ENCODE assay signal across 21 cellular contexts in genomic region chr15:78358114-78358513, GRCh38. TPM values are rescaled to one million over a fixed set of nuclear protein-coding genes. Genes with fewer than 3 reads are reported as not detected.
A peak's percentile ranks its signal among the peaks of the same experiment; 100 is the strongest.
DNase-seq lines count a peak whose midpoint lies in the region; ATAC-seq, FAIRE-seq and TF ChIP-seq lines count a peak whose summit lies in the region.
"Had no signal": no experiment of that assay in that cellular context is flagged by ENCODE, and none has a peak within 500 bp of the region (broad histone marks: within the 10 kb centered on the region; RNA-seq: fewer than 3 reads in every experiment).

No MANE protein-coding gene starts in this region.

- H3K79me1 ChIP-seq in H1 (ENCODE audit: low read depth, low read length) (no peaks in the 10 kb centered on the region), mesendoderm (ENCODE audit: low read length) (no peaks in the 10 kb centered on the region)

- no peaks in the 10 kb centered on the region for H3K9me3 ChIP-seq in H1 (ENCODE audit: insufficient read depth in 2 of 2, low read depth in 1 of 2, low read length in 1 of 2)
- H3K9me3 ChIP-seq: BE2C, suprapubic skin had no signal

- no peaks in the 10 kb centered on the region for H3K23me2 ChIP-seq in H1 (ENCODE audit: low read depth, low read length)

- H3K56ac ChIP-seq in H1 (replicated peaks; ENCODE audit: insufficient read length, low read depth, low read length) (no peak overlapping the region), mesendoderm (ENCODE audit: low read length) (no peak overlapping the region)

- H3K14ac ChIP-seq in H1 (ENCODE audit: insufficient read length): no peak overlapping the region

- H2BK5ac ChIP-seq in H1 (ENCODE audit: low read depth, low read length) (no peak overlapping the region), mesendoderm (ENCODE audit: low read length) (no peak overlapping the region)

- FAIRE-seq in H1 (lab: Jason Lieb, UNC): peak; percentile 24
- FAIRE-seq: GM19239 had no signal

- no peak for TF ChIP-seq RAD21 in H1 (IDR thresholded peaks at IDR 0.05 in 1 of 2, conservative IDR thresholded peaks at IDR 0.05 in 1 of 2; ENCODE audit: low read depth in 2 of 2, low read length in 2 of 2)

- peak overlapping the region; percentile 33; the same call in 1 of the 2 replicates for H2BK12ac ChIP-seq in H1 (ENCODE audit: low read depth, low read length)

- no peak overlapping the region for H2AK5ac ChIP-seq in H1 (ENCODE audit: low read depth, low read length)
- no peak overlapping the region for H2AK5ac ChIP-seq in mesendoderm (ENCODE audit: low read length)

- no peak overlapping the region for H3K23ac ChIP-seq in H1 (ENCODE audit: insufficient read length)
- no peak overlapping the region for H3K23ac ChIP-seq in mesendoderm (ENCODE audit: low read length)

- ATAC-seq in HG03342 (IDR thresholded peaks at IDR 0.05; ENCODE audit: unreplicated experiment) (no peak), HG03039 (IDR thresholded peaks at IDR 0.05; ENCODE audit: unreplicated experiment) (no peak)
- ATAC-seq: activated T-cell treated with anti-CD3 and anti-CD28 coated beads, Interleukin-2, amount 50 U/mL, for 4 hours; stimulated activated memory B cell treated with anti-CD40 and anti-IgM and Interleukin-4, amounts not matched to agents 10 μg/mL and 1 μg/mL and 100 μg/mL, for 72 hours had no signal

- TF ChIP-seq EP300 in H1 (IDR thresholded peaks at IDR 0.05; ENCODE audit: borderline replicate concordance in 1 of 2, low read depth in 2 of 2, low read length in 2 of 2): no peak

- H3K27me3 ChIP-seq in H1 (replicated peaks in 1 of 4; ENCODE audit: control insufficient read depth in 3 of 4, extremely low read depth in 1 of 4, insufficient read depth in 3 of 4, low read length in 3 of 4): peaks cover 0 to 5% (median 0%) of the 10 kb centered on the region in 4 experiments; a peak in 1 of 7 replicates
- H3K27me3 ChIP-seq in mesendoderm (ENCODE audit: insufficient read depth, low read length, poor library complexity): no peaks in the 10 kb centered on the region
- H3K27me3 ChIP-seq: BE2C had no signal

- H2BK15ac ChIP-seq in H1 (ENCODE audit: low read length): 0 out of 2 replicates have a peak overlapping the region, but pooled peaks have one; percentile 76
- no peak overlapping the region for H2BK15ac ChIP-seq in mesendoderm (replicated peaks; ENCODE audit: low read depth)

- no peak for TF ChIP-seq POLR2A in H1 (IDR thresholded peaks at IDR 0.05; ENCODE audit: control extremely low read depth in 1 of 2, low read depth in 2 of 2, low read length in 2 of 2)

- TF ChIP-seq CTCF in H1 (IDR thresholded peaks at IDR 0.05; ENCODE audit: control extremely low read depth in 1 of 3, insufficient read depth in 1 of 3, low read depth in 1 of 3, low read length in 3 of 3): no peak

- no peak overlapping the region for H4K8ac ChIP-seq in H1 (ENCODE audit: extremely low read depth, insufficient read depth, low read length)
- no peak overlapping the region for H4K8ac ChIP-seq in mesendoderm (ENCODE audit: low read depth, low read length)

- no peak overlapping the region for H3K4me3 ChIP-seq in H1 (ENCODE audit: extremely low read depth in 1 of 4, insufficient read depth in 2 of 4, low read depth in 3 of 4, low read length in 4 of 4)
- no peak overlapping the region for H3K4me3 ChIP-seq in mesendoderm (ENCODE audit: low read length)
- H3K4me3 ChIP-seq: SK-N-MC, suprapubic skin had no signal

- H3K18ac ChIP-seq in H1 (ENCODE audit: extremely low read depth, low read length): no peak overlapping the region; the same call in 1 of the 2 replicates
- no peak overlapping the region for H3K18ac ChIP-seq in mesendoderm (ENCODE audit: low read length)

- H3K27ac ChIP-seq in H1 (ENCODE audit: low read depth, low read length) (no peak overlapping the region), mesendoderm (ENCODE audit: low read depth, low read length) (no peak overlapping the region)
- H3K27ac ChIP-seq: SK-N-MC, suprapubic skin had no signal

- H4K20me1 ChIP-seq in H1 (replicated peaks in 1 of 2; ENCODE audit: control insufficient read depth in 1 of 2, insufficient read depth in 2 of 2, low read length in 2 of 2): no peaks in the 10 kb centered on the region

- H2BK20ac ChIP-seq in H1 (ENCODE audit: low read length): no peak overlapping the region

- H3K4me2 ChIP-seq in H1 (ENCODE audit: insufficient read depth in 1 of 2, low read depth in 2 of 2, low read length in 2 of 2) (no peak overlapping the region; a peak in 1 of 4 replicates), mesendoderm (ENCODE audit: low read length) (no peak overlapping the region)

- H3K4ac ChIP-seq in H1 (replicated peaks; ENCODE audit: insufficient read length, low read depth, low read length) (no peak overlapping the region), mesendoderm (ENCODE audit: low read depth, low read length) (no peak overlapping the region)

- H2AFZ ChIP-seq in H1 (ENCODE audit: low read length): no peak overlapping the region

- POLR2A ChIA-PET in H1 (lab: Charles Lee; ENCODE audit: partially characterized antibody): interaction anchor here (1.1 to 1.5 kb wide), 2 partner anchors 12 to 17 kb away, joined by 4 read pairs; partner anchors contain the start of gene CRABP1

- H2BK120ac ChIP-seq in H1 (replicated peaks; ENCODE audit: low read depth, low read length) (no peak overlapping the region), mesendoderm (ENCODE audit: low read depth, low read length) (no peak overlapping the region)

- DNase-seq in EH (ENCODE audit: low read depth) (peak; percentile 25), RPMI7951 (ENCODE audit: low read depth) (peak; percentile 11), H1 (ENCODE audit: low read depth in 1 of 2, low spot score in 2 of 2) (no peak), mesendoderm (peak; percentile 83), NCI-H526 treated with DMSO at 0.1 percent for 48 hours (lab: John Stamatoyannopoulos, UW) (no peak), NOMO-1 treated with dmso at 0.1 percent for 144 hours (lab: John Stamatoyannopoulos, UW; ENCODE audit: unreplicated experiment) (no peak)
- DNase-seq: activated CD4-positive, alpha-beta T cell treated with anti-CD3 and anti-CD28 coated beads for 48 hours; activated T-cell treated with anti-CD3 and anti-CD28 coated beads, Interleukin-2, amount 50 U/mL, for 4 hours; BE2C; DND-41; KBM-7; NCI-H146; NCI-H524; T-helper 2 cell had no signal

- no peaks in the 10 kb centered on the region for H3K79me2 ChIP-seq in H1 (ENCODE audit: control insufficient read depth in 1 of 2, insufficient read depth in 2 of 2, low read length in 2 of 2)
- no peaks in the 10 kb centered on the region for H3K79me2 ChIP-seq in mesendoderm (ENCODE audit: control insufficient read depth, insufficient read depth, low read length)

- no peak overlapping the region for H3K9ac ChIP-seq in H1 (replicated peaks in 1 of 4; ENCODE audit: extremely low read depth in 1 of 4, low read depth in 3 of 4, low read length in 3 of 4)
- H3K9ac ChIP-seq in mesendoderm (ENCODE audit: low read length): no peak overlapping the region

- H3K36me3 ChIP-seq in H1 (ENCODE audit: control insufficient read depth in 2 of 4, insufficient read depth in 4 of 4, low read length in 3 of 4) (no peaks in the 10 kb centered on the region), mesendoderm (ENCODE audit: control insufficient read depth, insufficient read depth, low read length) (no peaks in the 10 kb centered on the region)
- H3K36me3 ChIP-seq: BE2C, suprapubic skin had no signal

- H3K4me1 ChIP-seq in H1 (replicated peaks in 1 of 4; ENCODE audit: control insufficient read depth in 3 of 4, insufficient read depth in 4 of 4, low read length in 3 of 4): peaks cover 2 to 8% (median 6%) of the 10 kb centered on the region in 4 experiments
- H3K4me1 ChIP-seq in mesendoderm (ENCODE audit: control insufficient read depth, low read depth, low read length): no peaks in the 10 kb centered on the region
- H3K4me1 ChIP-seq: BE2C had no signal

- H4K5ac ChIP-seq in H1 (ENCODE audit: insufficient read length, low read depth, low read length) (no peak overlapping the region), mesendoderm (ENCODE audit: low read length) (no peak overlapping the region)

- WGBS in H1 (ENCODE audit: extremely low coverage in 1 of 2, insufficient coverage in 1 of 2, insufficient read length in 1 of 2, insufficient replicate concordance in 2 of 2, low coverage in 1 of 2, low lambda C conversion rate in 2 of 2, missing lambda C conversion rate in 1 of 2), 2 experiments: 68% methylated on average over 3 of the region's 4 CpGs; no CpG with 5 or more reads in 1 of the 2 experiments
- no CpG with 5 or more reads among the region's 4 CpGs for WGBS in mesendoderm (ENCODE audit: extremely low coverage, insufficient coverage, low lambda C conversion rate)

- CTCF ChIA-PET in H1 (lab: Charles Lee; ENCODE audit: partially characterized antibody): interaction anchor here (0.6 to 1.9 kb wide), 5 partner anchors 16 to 64 kb away, joined by 3 to 5 read pairs (median 4); partner anchors contain the start of gene CRABP1

- no peak overlapping the region for H4K91ac ChIP-seq in H1 (replicated peaks; ENCODE audit: insufficient read length, low read length)

TF ChIP-seq in H1, 55 proteins besides CTCF, POLR2A, EP300 and RAD21 (continues in another document):
- no peak for TF ChIP-seq SIN3A (conservative IDR thresholded peaks at IDR 0.05 in 1 of 2, IDR thresholded peaks at IDR 0.05 in 1 of 2; ENCODE audit: low read depth in 1 of 2, low read length in 2 of 2)

RNA-seq across cellular contexts. Expression of gene CRABP1, which starts 18.0 kb away (rescaled TPM):
- 0.29 TPM in 1 of 2 replicates, not detected in the other for total RNA-seq in RPMI7951 (2014; rRNA removed; shearing (Covaris generic))
- 385 and 388 TPM in 2 replicates for total RNA-seq in H1 (2021; fragmentation: NEBNext Ultra II Directional; extraction: Animal tissue kit (Norgen Biotek cat#: 25700))
- polyA plus RNA-seq in H1 (2011; rRNA removed): 600 and 655 TPM in 2 replicates
- 622 TPM for polyA plus RNA-seq in H1 (2011; cell fraction: cytosol; rRNA removed)
- 325 TPM for polyA plus RNA-seq in H1 (2011; cell fraction: nucleus; rRNA removed)
- polyA plus RNA-seq in H1 (2012, experiment 1 of 2): 523 to 649 TPM (median 571 TPM) in 4 replicates
- 653 TPM for polyA plus RNA-seq in H1 (2012, experiment 2 of 2)
- polyA plus RNA-seq in H1 (2013, experiment 1 of 2): 321 TPM
- polyA plus RNA-seq in H1 (2013, experiment 2 of 2): 337 TPM
- polyA minus RNA-seq in H1 (2011; rRNA and poly(A)+ RNA removed): 149 and 152 TPM in 2 replicates
- polyA minus RNA-seq in H1 (2011; cell fraction: cytosol; rRNA and poly(A)+ RNA removed): 118 TPM
- 94.2 TPM for polyA minus RNA-seq in H1 (2011; cell fraction: nucleus; rRNA and poly(A)+ RNA removed)
- polyA plus RNA-seq in mesendoderm (2013, experiment 1 of 2): 274 TPM
- polyA plus RNA-seq in mesendoderm (2013, experiment 2 of 2): 289 TPM
- total RNA-seq: activated T-cell treated with anti-CD3 and anti-CD28 coated beads, Interleukin-2, amount 50 U/mL, for 4 hours; pulmonary artery endothelial cell had no signal

RNA-seq across cellular contexts. Expression of gene SKIC8, which starts 58.7 kb away (rescaled TPM):
- 130 and 132 TPM in 2 replicates for total RNA-seq in RPMI7951 (2014; rRNA removed; shearing (Covaris generic))
- 44.2 and 44.7 TPM in 2 replicates for total RNA-seq in H1 (2021; fragmentation: NEBNext Ultra II Directional; extraction: Animal tissue kit (Norgen Biotek cat#: 25700))
- 42.3 and 77.7 TPM in 2 replicates for polyA plus RNA-seq in H1 (2011; rRNA removed)
- polyA plus RNA-seq in H1 (2011; cell fraction: cytosol; rRNA removed): 82.0 TPM
- polyA plus RNA-seq in H1 (2011; cell fraction: nucleus; rRNA removed): 37.9 TPM
- 58.8 to 64.1 TPM (median 60.1 TPM) in 4 replicates for polyA plus RNA-seq in H1 (2012, experiment 1 of 2)
- 23.9 TPM for polyA plus RNA-seq in H1 (2012, experiment 2 of 2)
- polyA plus RNA-seq in H1 (2013, experiment 1 of 2): 39.0 TPM
- 37.6 TPM for polyA plus RNA-seq in H1 (2013, experiment 2 of 2)
- 58.5 and 78.2 TPM in 2 replicates for polyA minus RNA-seq in H1 (2011; rRNA and poly(A)+ RNA removed)
- polyA minus RNA-seq in H1 (2011; cell fraction: cytosol; rRNA and poly(A)+ RNA removed): 44.5 TPM
- 22.7 TPM for polyA minus RNA-seq in H1 (2011; cell fraction: nucleus; rRNA and poly(A)+ RNA removed)
- 38.2 TPM for polyA plus RNA-seq in mesendoderm (2013, experiment 1 of 2)
- 37.3 TPM for polyA plus RNA-seq in mesendoderm (2013, experiment 2 of 2)

Comparison
In these comparisons a context has a peak if more than half of its experiments do, and no peak if none do; other contexts are left out.
1. DNase-seq: peak in EH (single experiment), RPMI7951 (single experiment) and mesendoderm (single experiment); none in H1 (0 of 2), NCI-H526 treated with DMSO at 0.1 percent for 48 hours (single experiment) and NOMO-1 treated with dmso at 0.1 percent for 144 hours (single experiment).
2. RNA of gene CRABP1, which starts 18.0 kb away (total RNA-seq): 385 to 388 TPM in H1; 0.29 TPM in RPMI7951; every median in the first group is over 100 times any median in the second.